6 cellular contexts compared by ENCODE assay signal in the genomic region with DNA sequence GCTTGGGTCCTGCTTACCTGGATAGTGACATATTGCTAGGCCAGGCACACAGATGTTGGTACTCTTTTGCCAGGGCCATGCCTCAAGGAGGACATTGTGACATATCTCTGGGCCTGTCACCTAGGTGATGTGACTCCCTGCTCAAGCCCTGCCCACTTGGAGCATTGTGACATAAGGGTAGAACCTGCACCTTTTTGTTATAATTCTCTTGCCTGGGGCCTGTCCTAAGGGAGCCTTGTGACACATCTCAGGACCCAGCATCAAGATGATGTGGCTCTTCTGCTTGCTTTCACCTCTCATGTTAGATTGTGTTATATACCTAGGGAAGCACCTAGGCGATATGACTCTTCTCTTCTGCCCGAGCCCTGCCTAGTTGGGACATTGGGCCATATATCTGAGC. TPM values are rescaled to one million over a fixed set of nuclear protein-coding genes. Genes with fewer than 3 reads are reported as not detected.
"Had no signal": no experiment of that assay in that cellular context is flagged by ENCODE, and none has a peak within 500 bp of the region (broad histone marks: within the 10 kb centered on the region; RNA-seq: fewer than 3 reads in every experiment).

No MANE protein-coding gene starts in this region.

- ATAC-seq: HepG2, K562 had no signal

- H3K36me3 Mint-ChIP-seq: IgD-negative memory B cell had no signal

- DNase-seq: IMR-90, KBM-7 had no signal

- H3K27me3 Mint-ChIP-seq: IgD-negative memory B cell had no signal

- H3K4me1 Mint-ChIP-seq: IgD-negative memory B cell had no signal

- H3K27ac ChIP-seq: HL-60 had no signal

- H3K27ac Mint-ChIP-seq: IgD-negative memory B cell had no signal

- H3K4me3 ChIP-seq: K562 had no signal

RNA-seq across cellular contexts. Expression of gene ZNF736, which starts 57.4 kb away (rescaled TPM):
- total RNA-seq: HepG2 had no signal
- polyA plus RNA-seq: HepG2 had no signal
